In genomic region chr4:1351854-1352633, GRCh38 we compare ENCODE assay signal across 8 cellular contexts.
A peak's percentile ranks its signal among the peaks of the same experiment; 100 is the strongest.
DNase-seq lines count a peak whose midpoint lies in the region; ATAC-seq and TF ChIP-seq lines count a peak whose summit lies in the region.

No MANE protein-coding gene starts in this region.

- peak; percentile 93 for TF ChIP-seq CTCF in WI38 (IDR thresholded peaks at IDR 0.05; ENCODE audit: low read depth, low read length)
- TF ChIP-seq CTCF in brain microvascular endothelial cell (IDR thresholded peaks at IDR 0.05; ENCODE audit: low read depth, low read length, missing control alignments), result peak; percentile 99

- H3K4me3 ChIP-seq in WI38 (ENCODE audit: low read depth, low read length) (no peak overlapping the region), brain microvascular endothelial cell (ENCODE audit: low read depth, low read length) (no peak overlapping the region)

- peaks cover 9% of the 10 kb centered on the region for H3K36me3 ChIP-seq in brain microvascular endothelial cell (replicated peaks)

- H3K27ac ChIP-seq in brain microvascular endothelial cell, result no peak overlapping the region

- peak; percentile 57 for DNase-seq in SIG-M5 treated with dmso at 0.1 percent for 504 hours (lab: John Stamatoyannopoulos, UW; ENCODE audit: unreplicated experiment)
- no peak for DNase-seq in SIG-M5 (lab: John Stamatoyannopoulos, UW)
- peak; percentile 72 to 82 for DNase-seq in NCI-H187 (lab: John Stamatoyannopoulos, UW)
- peak; percentile 58 for DNase-seq in brain microvascular endothelial cell
- DNase-seq in islet precursor cell, result peak; percentile 88
- peak; percentile 93 for DNase-seq in stimulated activated CD4-positive, alpha-beta T cell treated with anti-CD3 and anti-CD28 coated beads, Interleukin-15, amount 100 ng/mL, for 24 hours

- in situ Hi-C loops in brain microvascular endothelial cell (cut with HindIII; ENCODE audit: low pct_ligation_motif_present, low sequenced_read_pairs), result no loop called here

- H3K27me3 ChIP-seq in brain microvascular endothelial cell (replicated peaks), result no peaks in the 10 kb centered on the region

- ATAC-seq in HG03097 (IDR thresholded peaks at IDR 0.05; ENCODE audit: low FRiP score, unreplicated experiment), result no peak
